In genomic region chr7:138913783-138914182, GRCh38 we compare ENCODE assay signal across 25 cellular contexts.
DNase-seq lines count a peak whose midpoint lies in the region; ATAC-seq, FAIRE-seq and TF ChIP-seq lines count a peak whose summit lies in the region.
"Had no signal": no experiment of that assay in that cellular context is flagged by ENCODE, and none has a peak within 500 bp of the region (broad histone marks: within the 10 kb centered on the region; RNA-seq: fewer than 3 reads in every experiment).

No MANE protein-coding gene starts in this region.

- peaks cover 7% of the 10 kb centered on the region; the same call in 2 of the 3 replicates for H3K4me1 Mint-ChIP-seq in GM23338
- H3K4me1 Mint-ChIP-seq in CD8-positive, alpha-beta memory T cell, result no peaks in the 10 kb centered on the region
- H3K4me1 Mint-ChIP-seq: CD14-positive monocyte had no signal

- H4K20me1 ChIP-seq in GM23338 (replicated peaks; ENCODE audit: insufficient read depth) (peaks cover 3% of the 10 kb centered on the region), endothelial cell of umbilical vein (replicated peaks; ENCODE audit: control insufficient read depth, extremely low read depth, insufficient read depth, low read length) (no peaks in the 10 kb centered on the region)
- H4K20me1 ChIP-seq: BLaER1 treated with 17β-estradiol and CSF1 and Interleukin-3, amounts not matched to agents 10 nM and 100 nM had no signal

- H3K4me3 ChIP-seq in GM23338, result no peak overlapping the region
- H3K4me3 ChIP-seq in endothelial cell of umbilical vein (replicated peaks in 1 of 3; ENCODE audit: insufficient read depth in 1 of 3, low read depth in 1 of 3, low read length in 3 of 3), result no peak overlapping the region
- no peak overlapping the region for H3K4me3 ChIP-seq in CD8-positive, alpha-beta memory T cell (ENCODE audit: low read length)
- H3K4me3 ChIP-seq: A549; BLaER1 treated with 17β-estradiol and CSF1 and Interleukin-3, amounts not matched to agents 10 nM and 100 nM; GM12878; GM23248 had no signal

- H3K9me3 ChIP-seq in endothelial cell of umbilical vein (replicated peaks; ENCODE audit: control insufficient read depth, insufficient read depth, low read length), result no peaks in the 10 kb centered on the region
- no peaks in the 10 kb centered on the region for H3K9me3 ChIP-seq in CD8-positive, alpha-beta memory T cell (ENCODE audit: low read length)
- H3K9me3 ChIP-seq: A549; BE2C; BLaER1 treated with 17β-estradiol and CSF1 and Interleukin-3, amounts not matched to agents 10 nM and 100 nM had no signal

- H3K27me3 Mint-ChIP-seq in GM23338 (ENCODE audit: insufficient read depth, low read depth, poor library complexity), result no peaks in the 10 kb centered on the region
- peaks cover 18 to 32% of the 10 kb centered on the region in 2 donors for H3K27me3 Mint-ChIP-seq in CD8-positive, alpha-beta memory T cell

- TF ChIP-seq POLR2A in endothelial cell of umbilical vein (IDR thresholded peaks at IDR 0.05; ENCODE audit: low read depth, low read length), result no peak

- intact Hi-C loops in endothelial cell of umbilical vein (cut with micrococcal nuclease), result no loop called here

- dilution Hi-C loops in endothelial cell of umbilical vein (cut with MboI; ENCODE audit: extremely low pct_ligation_motif_present, low sequenced_read_pairs), result no loop called here

- CTCF ChIA-PET in endothelial cell of umbilical vein (lab: Charles Lee), result no interaction called here
- CTCF ChIA-PET in HEK293T (lab: Yijun Ruan, JAX), result no interaction called here
- CTCF ChIA-PET in CD8-positive, alpha-beta memory T cell (lab: Charles Lee), result no interaction called here

- H3K79me2 ChIP-seq in GM23338 (replicated peaks; ENCODE audit: insufficient read depth), result peaks cover 11% of the 10 kb centered on the region; the same call in 1 of the 2 replicates
- no peaks in the 10 kb centered on the region for H3K79me2 ChIP-seq in endothelial cell of umbilical vein (ENCODE audit: control insufficient read depth, insufficient read depth, low read length)

- H3F3A ChIP-seq in GM23338 (replicated peaks; ENCODE audit: low read depth), result no peaks in the 10 kb centered on the region

- peaks cover 4% of the 10 kb centered on the region; the same call in 1 of the 3 replicates for H3K9me3 Mint-ChIP-seq in GM23338
- no peaks in the 10 kb centered on the region for H3K9me3 Mint-ChIP-seq in CD8-positive, alpha-beta memory T cell
- H3K9me3 Mint-ChIP-seq: CD4-positive, alpha-beta T cell; H9 had no signal

- H3K36me3 Mint-ChIP-seq in GM23338 (ENCODE audit: low read depth), result peaks cover 46% of the 10 kb centered on the region
- no peaks in the 10 kb centered on the region for H3K36me3 Mint-ChIP-seq in CD8-positive, alpha-beta memory T cell
- H3K36me3 Mint-ChIP-seq: CD14-positive monocyte had no signal

- ATAC-seq in GM23338, result no peak
- ATAC-seq: A549, GM12878, HCT116 had no signal

- no peak overlapping the region for H2AFZ ChIP-seq in GM23338
- H2AFZ ChIP-seq in endothelial cell of umbilical vein (ENCODE audit: low read depth, low read length), result no peak overlapping the region
- H2AFZ ChIP-seq: GM23248 had no signal

- no peaks in the 10 kb centered on the region for H3K9me1 ChIP-seq in endothelial cell of umbilical vein (replicated peaks; ENCODE audit: control insufficient read depth, extremely low read depth, insufficient read depth, low read length)

- no peak overlapping the region for H3K4me3 Mint-ChIP-seq in GM23338
- H3K4me3 Mint-ChIP-seq in CD8-positive, alpha-beta memory T cell, result no peak overlapping the region
- H3K4me3 Mint-ChIP-seq: CD14-positive monocyte; CD4-positive, alpha-beta T cell; H9 had no signal

- no peak overlapping the region for H3K9ac ChIP-seq in endothelial cell of umbilical vein (replicated peaks; ENCODE audit: extremely low read depth, insufficient read depth, low read length)
- H3K9ac ChIP-seq: BLaER1 treated with 17β-estradiol and CSF1 and Interleukin-3, amounts not matched to agents 10 nM and 100 nM; GM23248 had no signal

- H3K36me3 ChIP-seq in GM23338 (ENCODE audit: insufficient read depth) (peaks cover 8% of the 10 kb centered on the region; the same call in 1 of the 2 replicates), endothelial cell of umbilical vein (ENCODE audit: control insufficient read depth in 2 of 2, extremely low read depth in 1 of 2, insufficient read depth in 2 of 2, low read length in 2 of 2) (peaks cover 2 to 6% of the 10 kb centered on the region in 2 experiments)
- H3K36me3 ChIP-seq in CD8-positive, alpha-beta memory T cell (ENCODE audit: insufficient read depth, low read length), result no peaks in the 10 kb centered on the region

- H3K4me2 ChIP-seq in GM23338 (no peak overlapping the region), endothelial cell of umbilical vein (ENCODE audit: insufficient read depth, low read length) (no peak overlapping the region)
- H3K4me2 ChIP-seq: A549 had no signal

- peak overlapping the region; percentile 66 for H3K27ac Mint-ChIP-seq in GM23338
- H3K27ac Mint-ChIP-seq in CD8-positive, alpha-beta memory T cell, result no peak overlapping the region
- H3K27ac Mint-ChIP-seq: CD14-positive monocyte; CD4-positive, alpha-beta T cell had no signal

- no peaks in the 10 kb centered on the region for H3K27me3 ChIP-seq in GM23338 (ENCODE audit: insufficient read depth)
- no peaks in the 10 kb centered on the region for H3K27me3 ChIP-seq in endothelial cell of umbilical vein (ENCODE audit: control insufficient read depth in 2 of 2, insufficient read depth in 2 of 2, low read length in 2 of 2)
- no peaks in the 10 kb centered on the region for H3K27me3 ChIP-seq in CD8-positive, alpha-beta memory T cell (ENCODE audit: insufficient read depth, low read length, poor library complexity, severe bottlenecking)
- H3K27me3 ChIP-seq: BE2C; BLaER1 treated with 17β-estradiol and CSF1 and Interleukin-3, amounts not matched to agents 10 nM and 100 nM had no signal

- BruUV-seq in endothelial cell of umbilical vein (replicated peaks; lab: Mats Ljungman, UMichigan), result no TSS peak

- no peaks in the 10 kb centered on the region for H3K9me2 ChIP-seq in GM23338 (ENCODE audit: insufficient read depth)

- TF ChIP-seq CTCF in GM23338 (conservative IDR thresholded peaks at IDR 0.05; ENCODE audit: low read depth in 2 of 2) (no peak), endothelial cell of umbilical vein (IDR thresholded peaks at IDR 0.05; ENCODE audit: extremely low read depth in 1 of 2, insufficient read depth in 1 of 2, low read depth in 1 of 2, low read length in 2 of 2) (no peak)

- peak; percentile 62 for FAIRE-seq in endothelial cell of umbilical vein (lab: Jason Lieb, UNC)
- FAIRE-seq: A549, GM12878, GM19239 had no signal

- H3K27ac ChIP-seq in GM23338 (ENCODE audit: low read depth) (no peak overlapping the region), endothelial cell of umbilical vein (ENCODE audit: insufficient read depth, low read depth, low read length) (no peak overlapping the region)
- H3K27ac ChIP-seq in CD8-positive, alpha-beta memory T cell (ENCODE audit: low read depth, low read length), result no peak overlapping the region
- H3K27ac ChIP-seq: BLaER1 treated with 17β-estradiol and CSF1 and Interleukin-3, amounts not matched to agents 10 nM and 100 nM; GM23248 had no signal

- H3K4me1 ChIP-seq in GM23338 (ENCODE audit: insufficient read depth) (no peaks in the 10 kb centered on the region), endothelial cell of umbilical vein (ENCODE audit: control insufficient read depth, extremely low read depth, insufficient read depth, low read length) (no peaks in the 10 kb centered on the region)
- no peaks in the 10 kb centered on the region for H3K4me1 ChIP-seq in CD8-positive, alpha-beta memory T cell (ENCODE audit: insufficient read depth, low read length)
- H3K4me1 ChIP-seq: A549, BE2C had no signal

- POLR2A ChIA-PET in endothelial cell of umbilical vein (lab: Charles Lee) (no interaction called here), HEK293T (lab: Yijun Ruan, JAX) (no interaction called here)
- POLR2A ChIA-PET in CD8-positive, alpha-beta memory T cell (lab: Charles Lee), result no interaction called here

- no peak for DNase-seq in GM23338 (ENCODE audit: low spot score)
- peak; percentile 7 for DNase-seq in NCI-H69 (lab: John Stamatoyannopoulos, UW)
- no peak for DNase-seq in endothelial cell of umbilical vein (ENCODE audit: low read depth, low spot score)
- no peak for DNase-seq in HEK293T (ENCODE audit: extremely low spot score)
- no peak for DNase-seq in CD8-positive, alpha-beta memory T cell
- no peak for DNase-seq in activated naive CD4-positive, alpha-beta T cell treated with anti-CD3 and anti-CD28 coated beads, Interleukin-2, amount 50 U/mL, for 16 hours
- DNase-seq: 8988T; ACHN; AML-193; BE2C; Calu3; CD4-positive, alpha-beta T cell; COR-L47; DMS153; DMS79; EL; GDM1; GM23248; H9 had no signal

TF ChIP-seq in GM23338, 12 proteins besides CTCF, POLR2A, EP300 and RAD21 (continues in another document):
- no peak for TF ChIP-seq JUNB (IDR thresholded peaks at IDR 0.05; ENCODE audit: unreplicated experiment)

TF ChIP-seq in endothelial cell of umbilical vein, 7 proteins besides CTCF, POLR2A, EP300 and RAD21 (continues in another document):
- no peak for TF ChIP-seq POLR2AphosphoS5 (IDR thresholded peaks at IDR 0.05; ENCODE audit: insufficient read depth, low read depth, low read length)
- TF ChIP-seq GATA2 (IDR thresholded peaks at IDR 0.05; ENCODE audit: insufficient read depth, insufficient read length, low read depth, low read length), result no peak
- no peak for TF ChIP-seq EZH2 (IDR thresholded peaks at IDR 0.05; ENCODE audit: borderline replicate concordance, low read depth, low read length, severe bottlenecking)
- TF ChIP-seq FOS (IDR thresholded peaks at IDR 0.05; ENCODE audit: borderline replicate concordance, insufficient read depth, low read length), result no peak
- no peak for TF ChIP-seq JUN (IDR thresholded peaks at IDR 0.05; ENCODE audit: borderline replicate concordance, insufficient read depth, insufficient read length, low read depth)
- TF ChIP-seq MAX (IDR thresholded peaks at IDR 0.05; ENCODE audit: insufficient read depth, insufficient read length), result no peak

TF ChIP-seq in HEK293T, 16 proteins besides CTCF, POLR2A, EP300 and RAD21 (continues in another document):
- TF ChIP-seq SP1 (IDR thresholded peaks at IDR 0.05) (no peak), FOXM1 (IDR thresholded peaks at IDR 0.05; ENCODE audit: borderline replicate concordance) (no peak), BHLHE40 (IDR thresholded peaks at IDR 0.05; ENCODE audit: borderline replicate concordance) (no peak), LEF1 (IDR thresholded peaks at IDR 0.05; ENCODE audit: borderline replicate concordance) (no peak), FOXK2 (IDR thresholded peaks at IDR 0.05) (no peak), PKNOX1 (IDR thresholded peaks at IDR 0.05) (no peak), FOXA1 (IDR thresholded peaks at IDR 0.05) (no peak), ZNF384 (IDR thresholded peaks at IDR 0.05) (no peak)
